ENCODE assay signal across 1 cellular context in genomic region chr17:82076785-82077591, GRCh38.
TF ChIP-seq lines count a peak whose summit lies in the region.

No MANE protein-coding gene starts in this region.

TF ChIP-seq in WTC11, 78 proteins besides CTCF, POLR2A, EP300 and RAD21 (continued from another document):
- 0 out of 2 replicates have a peak, but pooled peaks have one; percentile 13 for TF ChIP-seq GABPB1 (CRISPR knock-in tag; IDR thresholded peaks at IDR 0.05)
